Comparison of ENCODE assay signal across 1 cellular context in genomic region chr3:74613566-74613965, GRCh38.
TF ChIP-seq lines count a peak whose summit lies in the region.

No MANE protein-coding gene starts in this region.

TF ChIP-seq in IMR-90, 13 proteins besides CTCF, POLR2A, EP300 and RAD21:
- TF ChIP-seq MXI1 (IDR thresholded peaks at IDR 0.05; ENCODE audit: borderline replicate concordance, low read depth, low read length) (no peak), MAFK (IDR thresholded peaks at IDR 0.05; ENCODE audit: low read depth, low read length) (no peak), FOS (IDR thresholded peaks at IDR 0.05; ENCODE audit: low read depth, low read length) (no peak)
